ENCODE assay signal across 8 cellular contexts in genomic region chr17:30378797-30379302, GRCh38. TPM values are rescaled to one million over a fixed set of nuclear protein-coding genes. Genes with fewer than 3 reads are reported as not detected.
DNase-seq lines count a peak whose midpoint lies in the region; ATAC-seq and TF ChIP-seq lines count a peak whose summit lies in the region.

Gene CPD, plus strand, starts transcription at chr17:30378927. Its CDS starts 54 bp downstream, at chr17:30378981.

- H3K79me2 ChIP-seq in osteoblast (ENCODE audit: insufficient read depth, low read length), result peaks cover 36% of the 10 kb centered on the region

- H3K9me3 Mint-ChIP-seq in activated naive CD8-positive, alpha-beta T cell (ENCODE audit: low read depth), result no peaks in the 10 kb centered on the region
- peaks cover 7% of the 10 kb centered on the region for H3K9me3 Mint-ChIP-seq in glutamatergic neuron (ENCODE audit: unreplicated experiment)

- no peaks in the 10 kb centered on the region for H3K27me3 Mint-ChIP-seq in activated naive CD8-positive, alpha-beta T cell
- peaks cover 9% of the 10 kb centered on the region for H3K27me3 Mint-ChIP-seq in glutamatergic neuron (ENCODE audit: unreplicated experiment)

- peak; percentile 88 for ATAC-seq in HG02610 (IDR thresholded peaks at IDR 0.05; ENCODE audit: unreplicated experiment)

- peaks cover 63% of the 10 kb centered on the region for H3K4me1 Mint-ChIP-seq in activated naive CD8-positive, alpha-beta T cell (ENCODE audit: low read depth)
- peaks cover 22% of the 10 kb centered on the region for H3K4me1 Mint-ChIP-seq in glutamatergic neuron (ENCODE audit: low read depth, unreplicated experiment)

- TF ChIP-seq POLR2A in testis (IDR thresholded peaks at IDR 0.05), result no peak

- TF ChIP-seq CTCF in glutamatergic neuron (IDR thresholded peaks at IDR 0.05; ENCODE audit: partially characterized antibody, unreplicated experiment), result peak; percentile 88
- no peak for TF ChIP-seq CTCF in osteoblast (IDR thresholded peaks at IDR 0.05; ENCODE audit: extremely low read depth, low read depth, low read length)
- TF ChIP-seq CTCF in testis (IDR thresholded peaks at IDR 0.05), result peak in 1 of 3 experiments; percentile 17

- peak within 1 kb of the TSS; percentile 95 for H2AFZ ChIP-seq in osteoblast (ENCODE audit: low read length)

- peaks cover 2% of the 10 kb centered on the region for H3K36me3 Mint-ChIP-seq in activated naive CD8-positive, alpha-beta T cell
- H3K36me3 Mint-ChIP-seq in glutamatergic neuron (ENCODE audit: unreplicated experiment), result peaks cover 4% of the 10 kb centered on the region

- intact Hi-C loops in testis (cut with DNase I; ENCODE audit: low total_unique reads), result no loop called here

- no peaks in the 10 kb centered on the region for H3K36me3 ChIP-seq in osteoblast (ENCODE audit: insufficient read depth, low read length)
- no peaks in the 10 kb centered on the region for H3K36me3 ChIP-seq in testis (ENCODE audit: low read depth, missing control alignments)

- H4K20me1 ChIP-seq in osteoblast (ENCODE audit: insufficient read depth, low read length), result peaks cover 18% of the 10 kb centered on the region

- H3K27ac ChIP-seq in osteoblast (ENCODE audit: low read depth, low read length), result peak within 1 kb of the TSS; percentile 64
- H3K27ac ChIP-seq in testis, result peak within 1 kb of the TSS; percentile 73 to 89

- H3K4me2 ChIP-seq in osteoblast (ENCODE audit: insufficient read depth, low read length), result peak within 1 kb of the TSS; percentile 92

- 0 to 2% methylated on average over 25 to 61 of the region's 61 CpGs for WGBS in testis, 2 donors

- H3K4me3 ChIP-seq in GM08714 (ENCODE audit: low read length) (peak within 1 kb of the TSS; percentile 76), osteoblast (ENCODE audit: insufficient read depth, low read length) (peak within 1 kb of the TSS; percentile 74), testis (peak within 1 kb of the TSS; percentile 90 to 92)

- peaks cover 36% of the 10 kb centered on the region for H3K4me1 ChIP-seq in osteoblast (ENCODE audit: insufficient read depth, low read length)
- peaks cover 12% of the 10 kb centered on the region for H3K4me1 ChIP-seq in testis

- H3K9me3 ChIP-seq in osteoblast (ENCODE audit: low read depth, low read length), result no peaks in the 10 kb centered on the region
- H3K9me3 ChIP-seq in testis, result no peaks in the 10 kb centered on the region

- peak within 1 kb of the TSS; percentile 96 for H3K4me3 Mint-ChIP-seq in activated naive CD8-positive, alpha-beta T cell
- peak within 1 kb of the TSS; percentile 100 for H3K4me3 Mint-ChIP-seq in glutamatergic neuron (ENCODE audit: unreplicated experiment)

- DNase-seq in NCI-H1105 treated with DMSO at 0.1 percent for 48 hours (lab: John Stamatoyannopoulos, UW) (peak; percentile 86), SKM-1 treated with dmso at 0.1 percent for 144 hours (lab: John Stamatoyannopoulos, UW; ENCODE audit: unreplicated experiment) (peak; percentile 93), glutamatergic neuron (peak; percentile 98), osteoblast (ENCODE audit: insufficient read length, low spot score, missing footprints) (peak; percentile 99), testis (peak; percentile 98)

- peak within 1 kb of the TSS; percentile 97 for H3K27ac Mint-ChIP-seq in activated naive CD8-positive, alpha-beta T cell
- peak within 1 kb of the TSS; percentile 29 for H3K27ac Mint-ChIP-seq in glutamatergic neuron (ENCODE audit: unreplicated experiment)

- H3K27me3 ChIP-seq in osteoblast (ENCODE audit: insufficient read depth, low read length) (no peaks in the 10 kb centered on the region), testis (no peaks in the 10 kb centered on the region)

RNA-seq across cellular contexts. Expression of gene CPD, which starts in this region (rescaled TPM):
- total RNA-seq in glutamatergic neuron (ENCODE audit: unreplicated experiment) (29.8 TPM), osteoblast (95.2 and 146 TPM in 2 replicates), testis (100 to 1,000 TPM; 134 to 194 TPM)
- polyA plus RNA-seq in testis (ENCODE audit: insufficient read depth, low read depth, low replicate concordance), result 108 TPM

Comparison
In these comparisons a context has a peak if more than half of its experiments do, and no peak if none do; other contexts are left out.
1. Peak in every context shown above with its lines: DNase-seq, ATAC-seq, H3K4me3 ChIP-seq and H3K27ac ChIP-seq.